ENCODE assay signal across 1 cellular context in genomic region chr2:237072067-237072931, GRCh38.
TF ChIP-seq lines count a peak whose summit lies in the region.

No MANE protein-coding gene starts in this region.

TF ChIP-seq in HepG2, 621 proteins besides CTCF, POLR2A, EP300 and RAD21 (continued from another document):
- TF ChIP-seq ZBTB46 (CRISPR knock-in tag; IDR thresholded peaks at IDR 0.05; ENCODE audit: borderline replicate concordance) (0 out of 2 replicates have a peak, but pooled peaks have one; percentile 55), SMC3 (IDR thresholded peaks at IDR 0.05; ENCODE audit: low read length) (peak; percentile 82), DNMT1 (CRISPR knock-in tag; IDR thresholded peaks at IDR 0.05) (no peak), ZNF446 (CRISPR knock-in tag; IDR thresholded peaks at IDR 0.05) (no peak), ZNF607 (CRISPR knock-in tag; IDR thresholded peaks at IDR 0.05; ENCODE audit: borderline replicate concordance) (no peak), KDM2A (CRISPR knock-in tag; IDR thresholded peaks at IDR 0.05; ENCODE audit: borderline replicate concordance, low read depth) (peak; percentile 35; the same call in 1 of the 2 replicates), PAWR (CRISPR knock-in tag; IDR thresholded peaks at IDR 0.05; ENCODE audit: borderline replicate concordance) (no peak), STAG1 (CRISPR knock-in tag; IDR thresholded peaks at IDR 0.05) (peak; percentile 92), KIAA2018 (CRISPR knock-in tag; IDR thresholded peaks at IDR 0.05; ENCODE audit: borderline replicate concordance) (no peak), MAFF (IDR thresholded peaks at IDR 0.05; ENCODE audit: low read depth, low read length) (no peak), GTF3A (CRISPR knock-in tag; conservative IDR thresholded peaks at IDR 0.05) (no peak), MEIS2 (CRISPR knock-in tag; IDR thresholded peaks at IDR 0.05) (no peak), GABPB1 (CRISPR knock-in tag; IDR thresholded peaks at IDR 0.05) (no peak), TFE3 (CRISPR knock-in tag; IDR thresholded peaks at IDR 0.05) (no peak)
- TF ChIP-seq, protein P1, sequence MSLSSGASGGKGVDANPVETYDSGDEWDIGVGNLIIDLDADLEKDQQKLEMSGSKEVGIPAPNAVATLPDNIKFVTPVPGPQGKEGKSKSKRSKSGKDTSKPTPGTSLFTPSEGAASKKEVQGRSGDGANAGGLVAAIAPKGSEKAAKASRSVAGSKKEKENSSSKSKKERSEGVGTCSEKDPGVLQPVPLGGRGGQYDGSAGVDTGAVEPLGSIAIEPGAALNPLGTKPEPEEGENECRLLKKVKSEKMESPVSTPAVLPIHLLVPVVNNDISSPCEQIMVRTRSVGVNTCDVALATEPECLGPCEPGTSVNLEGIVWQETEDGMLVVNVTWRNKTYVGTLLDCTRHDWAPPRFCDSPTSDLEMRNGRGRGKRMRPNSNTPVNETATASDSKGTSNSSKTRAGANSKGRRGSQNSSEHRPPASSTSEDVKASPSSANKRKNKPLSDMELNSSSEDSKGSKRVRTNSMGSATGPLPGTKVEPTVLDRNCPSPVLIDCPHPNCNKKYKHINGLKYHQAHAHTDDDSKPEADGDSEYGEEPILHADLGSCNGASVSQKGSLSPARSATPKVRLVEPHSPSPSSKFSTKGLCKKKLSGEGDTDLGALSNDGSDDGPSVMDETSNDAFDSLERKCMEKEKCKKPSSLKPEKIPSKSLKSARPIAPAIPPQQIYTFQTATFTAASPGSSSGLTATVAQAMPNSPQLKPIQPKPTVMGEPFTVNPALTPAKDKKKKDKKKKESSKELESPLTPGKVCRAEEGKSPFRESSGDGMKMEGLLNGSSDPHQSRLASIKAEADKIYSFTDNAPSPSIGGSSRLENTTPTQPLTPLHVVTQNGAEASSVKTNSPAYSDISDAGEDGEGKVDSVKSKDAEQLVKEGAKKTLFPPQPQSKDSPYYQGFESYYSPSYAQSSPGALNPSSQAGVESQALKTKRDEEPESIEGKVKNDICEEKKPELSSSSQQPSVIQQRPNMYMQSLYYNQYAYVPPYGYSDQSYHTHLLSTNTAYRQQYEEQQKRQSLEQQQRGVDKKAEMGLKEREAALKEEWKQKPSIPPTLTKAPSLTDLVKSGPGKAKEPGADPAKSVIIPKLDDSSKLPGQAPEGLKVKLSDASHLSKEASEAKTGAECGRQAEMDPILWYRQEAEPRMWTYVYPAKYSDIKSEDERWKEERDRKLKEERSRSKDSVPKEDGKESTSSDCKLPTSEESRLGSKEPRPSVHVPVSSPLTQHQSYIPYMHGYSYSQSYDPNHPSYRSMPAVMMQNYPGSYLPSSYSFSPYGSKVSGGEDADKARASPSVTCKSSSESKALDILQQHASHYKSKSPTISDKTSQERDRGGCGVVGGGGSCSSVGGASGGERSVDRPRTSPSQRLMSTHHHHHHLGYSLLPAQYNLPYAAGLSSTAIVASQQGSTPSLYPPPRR (CRISPR knock-in tag; IDR thresholded peaks at IDR 0.05; ENCODE audit: borderline replicate concordance) = 0 out of 2 replicates have a peak, but pooled peaks have one; percentile 26
